Comparison of ENCODE assay signal across 21 cellular contexts in genomic region chr2:52886556-52886955, GRCh38.
DNase-seq lines count a peak whose midpoint lies in the region; ATAC-seq lines count a peak whose summit lies in the region.
"Had no signal": no experiment of that assay in that cellular context is flagged by ENCODE, and none has a peak within 500 bp of the region (broad histone marks: within the 10 kb centered on the region; RNA-seq: fewer than 3 reads in every experiment).

No MANE protein-coding gene starts in this region.

- ATAC-seq in GM19351 (IDR thresholded peaks at IDR 0.05; ENCODE audit: unreplicated experiment) (no peak), GM21526 (IDR thresholded peaks at IDR 0.05; ENCODE audit: low FRiP score, unreplicated experiment) (no peak)
- ATAC-seq: A549 had no signal

- DNase-seq in Ammon's horn (ENCODE audit: low spot score) (peak; percentile 47), cerebellar cortex (ENCODE audit: low spot score) (peak; percentile 91), inferior parietal cortex (ENCODE audit: extremely low spot score) (peak; percentile 9), superior temporal gyrus (ENCODE audit: extremely low spot score) (peak; percentile 35), hepatic stellate cell (ENCODE audit: low spot score) (no peak)
- DNase-seq: AML-193; BE2C; CD4-positive, alpha-beta memory T cell; CD4-positive, CD25-positive, alpha-beta regulatory T cell; CD8-positive, alpha-beta memory T cell; COR-L47; DMS 273 treated with DMSO at 0.1 percent for 48 hours; DMS153; DMS53; DMS79; DND-41; EL; GF-D8 had no signal
